Comparison of ENCODE assay signal across 8 cellular contexts in genomic region chr14:86714575-86714974, GRCh38.
"Had no signal": no experiment of that assay in that cellular context is flagged by ENCODE, and none has a peak within 500 bp of the region (broad histone marks: within the 10 kb centered on the region; RNA-seq: fewer than 3 reads in every experiment).

No MANE protein-coding gene starts in this region.

- FAIRE-seq: H1, H54, HTR-8/SVneo, K562 had no signal

- H3K4me3 ChIP-seq: GM23338, K562 had no signal

- DNase-seq: H9, HCEC 1CT, IMR-90 had no signal

- H2AFZ ChIP-seq: GM23338 had no signal

- ATAC-seq: GM23338, K562 had no signal

- H3K4me2 ChIP-seq: GM23338 had no signal
